10 cellular contexts compared by ENCODE assay signal in genomic region chr6:111819458-111819857, GRCh38.
"Had no signal": no experiment of that assay in that cellular context is flagged by ENCODE, and none has a peak within 500 bp of the region (broad histone marks: within the 10 kb centered on the region; RNA-seq: fewer than 3 reads in every experiment).

No MANE protein-coding gene starts in this region.

- H3K9me3 Mint-ChIP-seq: neural crest cell had no signal

- H3K4me3 ChIP-seq: cardiac muscle cell, testis, upper lobe of right lung had no signal

- H3K9me3 ChIP-seq: testis, upper lobe of right lung had no signal

- H3K27me3 ChIP-seq: cardiac muscle cell, testis, upper lobe of right lung had no signal

- H3K27ac ChIP-seq: cardiac muscle cell, testis, upper lobe of right lung had no signal

- H3K36me3 ChIP-seq: cardiac muscle cell, upper lobe of right lung had no signal

- H3K4me3 Mint-ChIP-seq: neural crest cell had no signal

- H3K4me1 ChIP-seq: testis had no signal

- DNase-seq: activated CD4-positive, alpha-beta T cell treated with anti-CD3 and anti-CD28 coated beads for 48 hours; foreskin melanocyte; head of caudate nucleus; SK-N-SH; stimulated activated CD4-positive, alpha-beta T cell treated with anti-CD3 and anti-CD28 coated beads, Interleukin-2, amount 100 ng/mL, for 24 hours; stimulated activated naive CD4-positive, alpha-beta T cell treated with Interleukin-2 at 50 U/mL for 16 hours; testis; upper lobe of right lung had no signal
